Comparison of ENCODE assay signal across 22 cellular contexts in genomic region chr7:35849954-35850353, GRCh38.
"Had no signal": no experiment of that assay in that cellular context is flagged by ENCODE, and none has a peak within 500 bp of the region (broad histone marks: within the 10 kb centered on the region; RNA-seq: fewer than 3 reads in every experiment).

No MANE protein-coding gene starts in this region.

- FAIRE-seq: bronchial epithelial cell had no signal

- H3K27me3 ChIP-seq: gastroesophageal sphincter had no signal

- H3K9ac ChIP-seq: SK-N-SH had no signal

- H3K27ac Mint-ChIP-seq: activated CD4-positive, alpha-beta T cell treated with anti-CD3 and anti-CD28 coated beads, Interleukin-2, amount 10 ng/mL, durations not matched to agents 7 days and 5 days; activated CD8-positive, alpha-beta memory T cell treated with anti-CD3 and anti-CD28 coated beads, Interleukin-2, amount 10 ng/mL, durations not matched to agents 7 days and 5 days; activated CD8-positive, alpha-beta T cell treated with anti-CD3 and anti-CD28 coated beads for 36 hours; nephron progenitor cell had no signal

- H3K4me2 ChIP-seq: SK-N-SH had no signal

- H3K9me3 ChIP-seq: gastroesophageal sphincter, SK-N-SH had no signal

- H3K4me3 Mint-ChIP-seq: activated CD4-positive, alpha-beta T cell treated with anti-CD3 and anti-CD28 coated beads, Interleukin-2, amount 10 ng/mL, durations not matched to agents 7 days and 5 days; activated CD8-positive, alpha-beta memory T cell treated with anti-CD3 and anti-CD28 coated beads, Interleukin-2, amount 10 ng/mL, durations not matched to agents 7 days and 5 days; activated CD8-positive, alpha-beta T cell treated with anti-CD3 and anti-CD28 coated beads for 36 hours; activated naive CD8-positive, alpha-beta T cell treated with anti-CD3 and anti-CD28 coated beads for 36 hours; nephron progenitor cell had no signal

- ATAC-seq: activated CD8-positive, alpha-beta memory T cell treated with anti-CD3 and anti-CD28 coated beads, Interleukin-2, amount 10 ng/mL, durations not matched to agents 7 days and 5 days; activated CD8-positive, alpha-beta T cell treated with anti-CD3 and anti-CD28 coated beads for 36 hours; gastroesophageal sphincter; sciatic nerve; stimulated activated naive CD8-positive, alpha-beta T cell treated with anti-CD3 and anti-CD28 coated beads, Interleukin-15, Interleukin-2, amounts not matched to agents 100 U/mL and 50 U/mL, for 24 hours had no signal

- H3K4me1 Mint-ChIP-seq: activated CD8-positive, alpha-beta memory T cell treated with anti-CD3 and anti-CD28 coated beads, Interleukin-2, amount 10 ng/mL, durations not matched to agents 7 days and 5 days had no signal

- H3K4me3 ChIP-seq: gastroesophageal sphincter had no signal

- H3K27me3 Mint-ChIP-seq: activated CD4-positive, alpha-beta T cell treated with anti-CD3 and anti-CD28 coated beads, Interleukin-2, amount 10 ng/mL, durations not matched to agents 7 days and 5 days; activated CD8-positive, alpha-beta memory T cell treated with anti-CD3 and anti-CD28 coated beads, Interleukin-2, amount 10 ng/mL, durations not matched to agents 7 days and 5 days; activated CD8-positive, alpha-beta T cell treated with anti-CD3 and anti-CD28 coated beads for 36 hours; activated naive CD8-positive, alpha-beta T cell treated with anti-CD3 and anti-CD28 coated beads for 36 hours had no signal

- DNase-seq: activated CD4-positive, alpha-beta T cell treated with anti-CD3 and anti-CD28 coated beads, Interleukin-2, amount 10 ng/mL, durations not matched to agents 7 days and 5 days; activated CD4-positive, CD25-positive, alpha-beta regulatory T cell treated with anti-CD3 and anti-CD28 coated beads, Interleukin-2, amount 50 U/mL, for 72 hours; activated CD8-positive, alpha-beta memory T cell treated with anti-CD3 and anti-CD28 coated beads, Interleukin-2, amount 10 ng/mL, durations not matched to agents 7 days and 5 days; activated CD8-positive, alpha-beta T cell treated with anti-CD3 and anti-CD28 coated beads for 36 hours; activated naive CD8-positive, alpha-beta T cell treated with anti-CD3 and anti-CD28 coated beads for 36 hours; activated T-cell treated with anti-CD3 and anti-CD28 coated beads for 4 hours; amniotic stem cell; cerebellar nuclear complex; cortex of kidney; head of caudate nucleus; left cardiac atrium; nucleus accumbens; SK-N-SH; small intestine; stimulated activated CD4-positive, alpha-beta T cell treated with anti-CD3 and anti-CD28 coated beads, Interleukin-4, amount 100 ng/mL, for 1 hour; stimulated activated naive CD8-positive, alpha-beta T cell treated with anti-CD3 and anti-CD28 coated beads, Interleukin-15, Interleukin-2, amounts not matched to agents 100 U/mL and 50 U/mL, for 24 hours had no signal

- H3K27ac ChIP-seq: epithelial cell of prostate, gastroesophageal sphincter, VCaP had no signal

- H3K9me3 Mint-ChIP-seq: activated CD4-positive, alpha-beta T cell treated with anti-CD3 and anti-CD28 coated beads, Interleukin-2, amount 10 ng/mL, durations not matched to agents 7 days and 5 days; activated CD8-positive, alpha-beta T cell treated with anti-CD3 and anti-CD28 coated beads for 36 hours; activated naive CD8-positive, alpha-beta T cell treated with anti-CD3 and anti-CD28 coated beads for 36 hours had no signal
